Comparison of ENCODE assay signal across 30 cellular contexts in the genomic region with DNA sequence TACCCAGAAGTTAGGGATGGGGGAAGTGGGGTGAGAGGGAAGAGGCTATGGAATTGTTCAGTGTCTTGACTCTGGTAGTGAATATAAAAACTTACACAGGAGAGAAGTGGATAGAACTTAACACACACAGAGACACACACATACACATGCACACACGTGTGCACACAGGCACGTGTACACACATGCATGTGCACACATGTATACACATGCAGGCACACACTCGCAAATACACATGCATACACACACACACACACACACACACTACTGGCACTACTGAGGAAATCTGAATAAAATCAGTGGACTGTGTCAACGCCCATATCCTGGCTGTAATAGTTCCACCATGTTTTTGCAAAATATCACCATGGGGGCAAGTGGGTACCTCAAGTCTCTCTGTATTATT.
"Had no signal": no experiment of that assay in that cellular context is flagged by ENCODE, and none has a peak within 500 bp of the region (broad histone marks: within the 10 kb centered on the region; RNA-seq: fewer than 3 reads in every experiment).

No MANE protein-coding gene starts in this region.

- ATAC-seq: natural killer cell; psoas muscle; right cardiac atrium; sciatic nerve; stimulated activated memory B cell treated with anti-CD40 and anti-IgM and Interleukin-4, amounts not matched to agents 10 μg/mL and 1 μg/mL and 100 μg/mL, for 72 hours; stimulated activated naive CD8-positive, alpha-beta T cell treated with anti-CD3 and anti-CD28 coated beads, Interleukin-15, amount 100 ng/mL, for 72 hours; stimulated activated naive CD8-positive, alpha-beta T cell treated with anti-CD3 and anti-CD28 coated beads, Interleukin-15, Interleukin-2, amounts not matched to agents 100 U/mL and 50 U/mL, for 24 hours had no signal

- H3K9me3 ChIP-seq: ovary, psoas muscle, spleen, suprapubic skin, testis, tibial artery, transverse colon, upper lobe of left lung, vagina had no signal

- DNase-seq: natural killer cell; occipital lobe; ovary; posterior cingulate gyrus; psoas muscle; right cardiac atrium; spleen; stimulated activated CD4-positive, alpha-beta T cell treated with anti-CD3 and anti-CD28 coated beads, Interleukin-12 subunit alpha, Interleukin-12 subunit beta, amount 100 ng/mL, for 4 hours; stimulated activated CD4-positive, alpha-beta T cell treated with anti-CD3 and anti-CD28 coated beads, Interleukin-1b, Interleukin-23, amount 100 ng/mL, for 48 hours; stimulated activated CD4-positive, alpha-beta T cell treated with anti-CD3 and anti-CD28 coated beads, Interleukin-4, amount 100 ng/mL, for 1 hour; stimulated activated CD4-positive, alpha-beta T cell treated with anti-CD3 and anti-CD28 coated beads, Interleukin-4, amount 100 ng/mL, for 4 hours; stimulated activated CD8-positive, alpha-beta memory T cell treated with anti-CD3 and anti-CD28 coated beads, Interleukin-4, amount 100 ng/mL, for 48 hours; stimulated activated naive CD4-positive, alpha-beta T cell; stimulated activated naive CD8-positive, alpha-beta T cell treated with anti-CD3 and anti-CD28 coated beads, Interleukin-15, amount 100 ng/mL, for 72 hours; stimulated activated naive CD8-positive, alpha-beta T cell treated with anti-CD3 and anti-CD28 coated beads, Interleukin-15, Interleukin-2, amounts not matched to agents 100 U/mL and 50 U/mL, for 24 hours; substantia nigra; testis; tibial artery; transverse colon; upper lobe of left lung had no signal

- H3K36me3 Mint-ChIP-seq: natural killer cell; neural progenitor cell; stimulated activated memory B cell treated with anti-CD40 and anti-IgM and Interleukin-4, amounts not matched to agents 10 μg/mL and 1 μg/mL and 100 μg/mL, for 72 hours had no signal

- H3K27ac ChIP-seq: neural progenitor cell, ovary, parathyroid adenoma, psoas muscle, skin epidermis, spleen, suprapubic skin, testis, tibial artery, transverse colon, upper lobe of left lung, vagina had no signal

- H3K27me3 ChIP-seq: neural progenitor cell, ovary, testis, tibial artery, transverse colon, upper lobe of left lung, vagina had no signal

- H3K4me3 Mint-ChIP-seq: natural killer cell; nephron; neural progenitor cell; stimulated activated memory B cell treated with anti-CD40 and anti-IgM and Interleukin-4, amounts not matched to agents 10 μg/mL and 1 μg/mL and 100 μg/mL, for 72 hours; stimulated activated naive CD8-positive, alpha-beta T cell treated with anti-CD3 and anti-CD28 coated beads, Interleukin-15, amount 100 ng/mL, for 72 hours had no signal

- H3K4me1 ChIP-seq: neural progenitor cell, parathyroid adenoma, psoas muscle, spleen, suprapubic skin, testis, upper lobe of left lung, vagina had no signal

- H3K9me3 Mint-ChIP-seq: natural killer cell; nephron; stimulated activated memory B cell treated with anti-CD40 and anti-IgM and Interleukin-4, amounts not matched to agents 10 μg/mL and 1 μg/mL and 100 μg/mL, for 72 hours had no signal

- H3K4me3 ChIP-seq: neural progenitor cell, ovary, psoas muscle, skin epidermis, smooth muscle cell, spleen, suprapubic skin, testis, tibial artery, transverse colon, upper lobe of left lung, vagina had no signal

- H3K4me1 Mint-ChIP-seq: natural killer cell; neural progenitor cell; stimulated activated memory B cell treated with anti-CD40 and anti-IgM and Interleukin-4, amounts not matched to agents 10 μg/mL and 1 μg/mL and 100 μg/mL, for 72 hours; stimulated activated naive CD8-positive, alpha-beta T cell treated with anti-CD3 and anti-CD28 coated beads, Interleukin-15, amount 100 ng/mL, for 72 hours had no signal

- H3K27ac Mint-ChIP-seq: natural killer cell; nephron; neural progenitor cell; progenitor cell of endocrine pancreas; stimulated activated memory B cell treated with anti-CD40 and anti-IgM and Interleukin-4, amounts not matched to agents 10 μg/mL and 1 μg/mL and 100 μg/mL, for 72 hours; stimulated activated naive CD8-positive, alpha-beta T cell treated with anti-CD3 and anti-CD28 coated beads, Interleukin-15, amount 100 ng/mL, for 72 hours had no signal

- H3K36me3 ChIP-seq: neural progenitor cell, ovary, spleen, suprapubic skin, tibial artery, transverse colon, upper lobe of left lung, vagina had no signal
